In the genomic region with DNA sequence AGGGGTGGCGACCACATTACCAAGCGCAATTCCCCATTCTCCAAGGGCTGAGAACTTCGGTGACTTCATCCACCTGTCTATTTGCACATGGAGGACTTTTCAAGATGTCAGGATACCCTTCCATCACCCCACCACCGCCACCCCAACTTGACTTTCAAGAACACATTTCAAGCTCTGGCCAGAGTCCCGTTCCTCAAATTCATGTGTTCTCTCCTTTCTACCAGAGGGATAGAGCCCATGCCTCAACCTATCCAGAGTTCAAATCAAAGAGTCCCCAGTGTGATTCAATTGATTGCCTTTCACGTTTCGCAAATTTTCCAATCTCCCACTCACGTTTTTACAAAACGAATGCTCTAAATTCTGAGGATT, we compare ENCODE assay signal across 16 cellular contexts. TPM values are rescaled to one million over a fixed set of nuclear protein-coding genes. Genes with fewer than 3 reads are reported as not detected.
A peak's percentile ranks its signal among the peaks of the same experiment; 100 is the strongest.
DNase-seq lines count a peak whose midpoint lies in the region; ATAC-seq and TF ChIP-seq lines count a peak whose summit lies in the region.
"Had no signal": no experiment of that assay in that cellular context is flagged by ENCODE, and none has a peak within 500 bp of the region (broad histone marks: within the 10 kb centered on the region; RNA-seq: fewer than 3 reads in every experiment).

No MANE protein-coding gene starts in this region.

- H3K4me1 ChIP-seq in left ventricle myocardium inferior = peaks cover 50% of the 10 kb centered on the region
- peaks cover 13% of the 10 kb centered on the region for H3K4me1 ChIP-seq in endodermal cell (ENCODE audit: control insufficient read depth, insufficient read depth, low read length)
- peaks cover 6% of the 10 kb centered on the region for H3K4me1 ChIP-seq in upper lobe of right lung
- H3K4me1 ChIP-seq in mesendoderm (ENCODE audit: control insufficient read depth, low read depth, low read length) = no peaks in the 10 kb centered on the region

- no peaks in the 10 kb centered on the region for H3K79me1 ChIP-seq in mesendoderm (ENCODE audit: low read length)

- no peak overlapping the region for H3K4me2 ChIP-seq in mesendoderm (ENCODE audit: low read length)

- H2BK120ac ChIP-seq in mesendoderm (ENCODE audit: low read depth, low read length) = no peak overlapping the region

- ATAC-seq in left ventricle myocardium superior (no peak), naive B cell (ENCODE audit: low read depth in 2 of 2) (no peak), upper lobe of right lung (no peak)
- ATAC-seq: gastrocnemius medialis, pancreas had no signal

- H3K27ac Mint-ChIP-seq in endodermal cell (no peak overlapping the region), naive B cell (peak overlapping the region in 1 of 6 donors; percentile 74), endothelial cell (ENCODE audit: unreplicated experiment) (no peak overlapping the region)
- H3K27ac Mint-ChIP-seq: activated T-cell treated with anti-CD3 and anti-CD28 coated beads, Interleukin-2, amount 50 U/mL, for 24 hours had no signal

- H2BK5ac ChIP-seq in mesendoderm (ENCODE audit: low read length) = no peak overlapping the region

- no peak overlapping the region for H3K56ac ChIP-seq in mesendoderm (ENCODE audit: low read length)

- H3K9me3 Mint-ChIP-seq in endodermal cell (no peaks in the 10 kb centered on the region), naive B cell (peaks cover 0 to 6% (median 2%) of the 10 kb centered on the region in 7 donors), endothelial cell (ENCODE audit: unreplicated experiment) (no peaks in the 10 kb centered on the region)
- H3K9me3 Mint-ChIP-seq: activated T-cell treated with anti-CD3 and anti-CD28 coated beads, Interleukin-2, amount 50 U/mL, for 24 hours had no signal

- H3K18ac ChIP-seq in mesendoderm (ENCODE audit: low read length) = no peak overlapping the region

- H3K27me3 Mint-ChIP-seq in endodermal cell (ENCODE audit: insufficient read depth) = peaks cover 98% of the 10 kb centered on the region
- peaks cover 75 to 94% (median 94%) of the 10 kb centered on the region in 3 donors for H3K27me3 Mint-ChIP-seq in naive B cell
- peaks cover 42% of the 10 kb centered on the region for H3K27me3 Mint-ChIP-seq in endothelial cell (ENCODE audit: unreplicated experiment)

- peaks cover 100% of the 10 kb centered on the region for H3K27me3 ChIP-seq in left ventricle myocardium inferior (ENCODE audit: low read depth)
- peaks cover 100% of the 10 kb centered on the region for H3K27me3 ChIP-seq in endodermal cell (ENCODE audit: control insufficient read depth, insufficient read depth, low read length, poor library complexity, severe bottlenecking)
- peaks cover 90% of the 10 kb centered on the region for H3K27me3 ChIP-seq in upper lobe of right lung
- H3K27me3 ChIP-seq in mesendoderm (ENCODE audit: insufficient read depth, low read length, poor library complexity) = peaks cover 48% of the 10 kb centered on the region

- H4K5ac ChIP-seq in mesendoderm (ENCODE audit: low read length) = no peak overlapping the region

- H2AK5ac ChIP-seq in mesendoderm (ENCODE audit: low read length) = no peak overlapping the region

- H3K4me1 Mint-ChIP-seq in endodermal cell (peaks cover 41% of the 10 kb centered on the region), naive B cell (peaks cover 28 to 56% (median 38%) of the 10 kb centered on the region in 3 donors), endothelial cell (ENCODE audit: unreplicated experiment) (peaks cover 30% of the 10 kb centered on the region)

- H3K4me3 ChIP-seq in left ventricle myocardium inferior (peak overlapping the region; percentile 69), endodermal cell (ENCODE audit: low read length) (peak overlapping the region; percentile 65), upper lobe of right lung (peak overlapping the region; percentile 56), mesendoderm (ENCODE audit: low read length) (no peak overlapping the region)
- H3K4me3 ChIP-seq: gastrocnemius medialis had no signal

- TF ChIP-seq CTCF in left ventricle myocardium inferior (IDR thresholded peaks at IDR 0.05; ENCODE audit: borderline replicate concordance) (no peak), endodermal cell (conservative IDR thresholded peaks at IDR 0.05) (no peak), upper lobe of right lung (IDR thresholded peaks at IDR 0.05) (no peak), endothelial cell (IDR thresholded peaks at IDR 0.05; ENCODE audit: unreplicated experiment) (no peak)

- H4K8ac ChIP-seq in mesendoderm (ENCODE audit: low read depth, low read length) = no peak overlapping the region

- H3K36me3 Mint-ChIP-seq in endodermal cell (ENCODE audit: low read depth) = no peaks in the 10 kb centered on the region
- no peaks in the 10 kb centered on the region for H3K36me3 Mint-ChIP-seq in naive B cell
- no peaks in the 10 kb centered on the region for H3K36me3 Mint-ChIP-seq in endothelial cell (ENCODE audit: low read depth, unreplicated experiment)

- H3K23ac ChIP-seq in mesendoderm (ENCODE audit: low read length) = no peak overlapping the region

- H2BK15ac ChIP-seq in mesendoderm (replicated peaks; ENCODE audit: low read depth) = no peak overlapping the region

- H3K36me3 ChIP-seq in left ventricle myocardium inferior = no peaks in the 10 kb centered on the region
- no peaks in the 10 kb centered on the region for H3K36me3 ChIP-seq in endodermal cell (ENCODE audit: control insufficient read depth, insufficient read depth, low read length)
- no peaks in the 10 kb centered on the region for H3K36me3 ChIP-seq in upper lobe of right lung
- H3K36me3 ChIP-seq in mesendoderm (ENCODE audit: control insufficient read depth, insufficient read depth, low read length) = no peaks in the 10 kb centered on the region
- H3K36me3 ChIP-seq: gastrocnemius medialis, pancreas had no signal

- H3K4me3 Mint-ChIP-seq in endodermal cell (peak overlapping the region; percentile 37), naive B cell (peak overlapping the region in 5 of 8 donors; percentile 20 to 62 (median 46)), endothelial cell (ENCODE audit: unreplicated experiment) (no peak overlapping the region)

- DNase-seq in left ventricle myocardium inferior (no peak), left ventricle myocardium superior (no peak), endodermal cell (no peak), naive B cell (no peak), upper lobe of right lung (no peak), endothelial cell (ENCODE audit: low spot score) (no peak), GDM1 (lab: John Stamatoyannopoulos, UW) (no peak), mesendoderm (no peak)
- DNase-seq: activated CD4-positive, CD25-positive, alpha-beta regulatory T cell treated with anti-CD3 and anti-CD28 coated beads, Interleukin-2, amount 50 U/mL, for 72 hours; activated T-cell treated with anti-CD3 and anti-CD28 coated beads, Interleukin-2, amount 50 U/mL, for 24 hours; AML-193; gastrocnemius medialis; NCI-H2227 treated with DMSO at 0.1 percent for 48 hours; pancreas; SW 1271 had no signal

- 15% methylated on average over 8 to 9 of the region's 9 CpGs for WGBS in endodermal cell (ENCODE audit: insufficient coverage in 1 of 2, insufficient read length in 1 of 2), 2 experiments
- WGBS in mesendoderm (ENCODE audit: extremely low coverage, insufficient coverage, low lambda C conversion rate) = no CpG with 5 or more reads among the region's 9 CpGs

- peak overlapping the region; percentile 76 for H3K27ac ChIP-seq in left ventricle myocardium inferior (replicated peaks)
- no peak overlapping the region for H3K27ac ChIP-seq in endodermal cell (ENCODE audit: low read depth, low read length)
- H3K27ac ChIP-seq in upper lobe of right lung = peak overlapping the region; percentile 85
- no peak overlapping the region for H3K27ac ChIP-seq in mesendoderm (ENCODE audit: low read depth, low read length)
- H3K27ac ChIP-seq: gastrocnemius medialis, pancreas had no signal

- no peak overlapping the region for H3K4ac ChIP-seq in mesendoderm (ENCODE audit: low read depth, low read length)

- H3K79me2 ChIP-seq in mesendoderm (ENCODE audit: control insufficient read depth, insufficient read depth, low read length) = no peaks in the 10 kb centered on the region

- H3K9me3 ChIP-seq in left ventricle myocardium inferior (replicated peaks) = no peaks in the 10 kb centered on the region
- no peaks in the 10 kb centered on the region for H3K9me3 ChIP-seq in endodermal cell (ENCODE audit: control insufficient read depth, low read length)
- no peaks in the 10 kb centered on the region for H3K9me3 ChIP-seq in upper lobe of right lung
- H3K9me3 ChIP-seq: gastrocnemius medialis, pancreas had no signal

- intact Hi-C loops in left ventricle myocardium inferior (cut with micrococcal nuclease) (no loop called here), left ventricle myocardium superior (cut with micrococcal nuclease) (no loop called here), upper lobe of right lung (cut with DNase I) (no loop called here)

- H3K9ac ChIP-seq in endodermal cell (ENCODE audit: extremely low read depth, low read length, poor library complexity, severe bottlenecking) (no peak overlapping the region), mesendoderm (ENCODE audit: low read length) (no peak overlapping the region)

RNA-seq across cellular contexts. Expression of gene TCF21, which starts 4.4 kb away (rescaled TPM):
- 5.3 TPM for total RNA-seq in left ventricle myocardium inferior
- total RNA-seq in left ventricle myocardium superior = 3.3 TPM
- total RNA-seq in endodermal cell = under 1 TPM in 1 of 2 donors, not detected in 1; 0.11 TPM
- polyA plus RNA-seq in endodermal cell (2013, experiment 1 of 2) = 0.18 TPM
- 0.12 TPM for polyA plus RNA-seq in endodermal cell (2013, experiment 2 of 2)
- not detected for polyA plus RNA-seq in naive B cell (ENCODE audit: low read depth in 6 of 6)
- 56.2 TPM for total RNA-seq in upper lobe of right lung
- not detected for total RNA-seq in endothelial cell (ENCODE audit: unreplicated experiment)
- polyA plus RNA-seq in mesendoderm (2013, experiment 1 of 2) = 0.06 TPM
- 0.07 TPM for polyA plus RNA-seq in mesendoderm (2013, experiment 2 of 2)
- total RNA-seq: dermis microvascular lymphatic vessel endothelial cell had no signal

RNA-seq across cellular contexts. Expression of gene TBPL1, which starts 59.7 kb away (rescaled TPM):
- 13.4 TPM for total RNA-seq in left ventricle myocardium inferior
- 14.2 TPM for total RNA-seq in left ventricle myocardium superior
- total RNA-seq in endodermal cell = 10 to 100 TPM; 40.4 to 45.4 TPM
- 75.5 TPM for polyA plus RNA-seq in endodermal cell (2013, experiment 1 of 2)
- polyA plus RNA-seq in endodermal cell (2013, experiment 2 of 2) = 60.3 TPM
- 100 to 1,000 TPM in 1 of 6 donors, 10 to 100 TPM in 5; 64.4 to 100 (median 76.7) TPM for polyA plus RNA-seq in naive B cell (ENCODE audit: low read depth in 6 of 6)
- total RNA-seq in upper lobe of right lung = 18.7 TPM
- 40.0 TPM for total RNA-seq in endothelial cell (ENCODE audit: unreplicated experiment)
- polyA plus RNA-seq in mesendoderm (2013, experiment 1 of 2) = 92.5 TPM
- polyA plus RNA-seq in mesendoderm (2013, experiment 2 of 2) = 90.4 TPM

Comparison
In these comparisons a context has a peak if more than half of its experiments do, and no peak if none do; other contexts are left out.
1. H3K27ac ChIP-seq: peak in left ventricle myocardium inferior (single experiment) and upper lobe of right lung (single experiment); none in endodermal cell (single experiment) and mesendoderm (single experiment).